In genomic region chr18:12946549-12947354, GRCh38 we compare ENCODE assay signal across 8 cellular contexts. TPM values are rescaled to one million over a fixed set of nuclear protein-coding genes. Genes with fewer than 3 reads are reported as not detected.
DNase-seq lines count a peak whose midpoint lies in the region; ATAC-seq and TF ChIP-seq lines count a peak whose summit lies in the region.

No MANE protein-coding gene starts in this region.

- H3K4me3 Mint-ChIP-seq in CD14-positive monocyte (peak overlapping the region; percentile 89 to 99), nephron progenitor cell (peak overlapping the region; percentile 94)
- peak overlapping the region; percentile 96 for H3K4me3 Mint-ChIP-seq in activated CD4-positive, alpha-beta memory T cell treated with anti-CD3 and anti-CD28 coated beads, Interleukin-2, amount 10 ng/mL, durations not matched to agents 7 days and 5 days

- POLR2A ChIA-PET in activated CD4-positive, alpha-beta memory T cell treated with anti-CD3 and anti-CD28 coated beads, Interleukin-2, amount 10 ng/mL, durations not matched to agents 7 days and 5 days (lab: Charles Lee) = interaction anchor here (1.3 to 6.0 kb wide), 2 partner anchors 44 to 66 kb away, joined by 3 to 68 read pairs; partner anchors contain the start of gene CEP192

- ATAC-seq in GM19395 (IDR thresholded peaks at IDR 0.05; ENCODE audit: unreplicated experiment) (peak; percentile 8), HG02759 (IDR thresholded peaks at IDR 0.05; ENCODE audit: unreplicated experiment) (no peak), GM18867 (IDR thresholded peaks at IDR 0.05; ENCODE audit: unreplicated experiment) (no peak)

- CTCF ChIA-PET in activated CD4-positive, alpha-beta memory T cell treated with anti-CD3 and anti-CD28 coated beads, Interleukin-2, amount 10 ng/mL, durations not matched to agents 7 days and 5 days (lab: Charles Lee) = no interaction called here

- H3K4me1 Mint-ChIP-seq in CD14-positive monocyte (peaks cover 22% of the 10 kb centered on the region), nephron progenitor cell (peaks cover 28% of the 10 kb centered on the region)
- peaks cover 42% of the 10 kb centered on the region for H3K4me1 Mint-ChIP-seq in activated CD4-positive, alpha-beta memory T cell treated with anti-CD3 and anti-CD28 coated beads, Interleukin-2, amount 10 ng/mL, durations not matched to agents 7 days and 5 days

- intact Hi-C loops in CD14-positive monocyte (cut with micrococcal nuclease) = loop anchor here (2.0 to 10.0 kb wide), 5 partner anchors 46 to 781 kb away; partner anchors contain the start of genes PTPN2 (in 2 of the 2), AFG3L2 (in 1 of the 2), CEP192 (in 1 of the 2) and FAM210A (in 1 of the 2)

- H3K27me3 Mint-ChIP-seq in CD14-positive monocyte (ENCODE audit: low read depth in 3 of 3) (peaks cover 0 to 5% (median 0%) of the 10 kb centered on the region in 3 donors), nephron progenitor cell (ENCODE audit: low read depth, poor library complexity) (no peaks in the 10 kb centered on the region)
- no peaks in the 10 kb centered on the region for H3K27me3 Mint-ChIP-seq in activated CD4-positive, alpha-beta memory T cell treated with anti-CD3 and anti-CD28 coated beads, Interleukin-2, amount 10 ng/mL, durations not matched to agents 7 days and 5 days

- no peak for TF ChIP-seq CTCF in CD14-positive monocyte (IDR thresholded peaks at IDR 0.05)
- TF ChIP-seq CTCF in nephron progenitor cell (IDR thresholded peaks at IDR 0.05) = no peak

- H3K36me3 Mint-ChIP-seq in CD14-positive monocyte (peaks cover 2 to 3% of the 10 kb centered on the region in 2 donors), nephron progenitor cell (ENCODE audit: low read depth) (peaks cover 32% of the 10 kb centered on the region)
- peaks cover 16% of the 10 kb centered on the region for H3K36me3 Mint-ChIP-seq in activated CD4-positive, alpha-beta memory T cell treated with anti-CD3 and anti-CD28 coated beads, Interleukin-2, amount 10 ng/mL, durations not matched to agents 7 days and 5 days (ENCODE audit: low read depth)

- H3K27ac Mint-ChIP-seq in CD14-positive monocyte = peak overlapping the region; percentile 95 to 99 (median 99)
- peak overlapping the region; percentile 98 for H3K27ac Mint-ChIP-seq in activated CD4-positive, alpha-beta memory T cell treated with anti-CD3 and anti-CD28 coated beads, Interleukin-2, amount 10 ng/mL, durations not matched to agents 7 days and 5 days
- peak overlapping the region; percentile 99 for H3K27ac Mint-ChIP-seq in nephron progenitor cell

- DNase-seq in CD14-positive monocyte (ENCODE audit: low spot score) (no peak), NCI-H1105 treated with DMSO at 0.1 percent for 48 hours (lab: John Stamatoyannopoulos, UW) (peak; percentile 55), fibroblast of the conjunctiva (ENCODE audit: low read depth) (peak; percentile 80), nephron progenitor cell (peak; percentile 52)
- DNase-seq in activated CD4-positive, alpha-beta memory T cell treated with anti-CD3 and anti-CD28 coated beads, Interleukin-2, amount 10 ng/mL, durations not matched to agents 7 days and 5 days = no peak

- H3K9me3 Mint-ChIP-seq in CD14-positive monocyte (peaks cover 0 to 4% (median 0%) of the 10 kb centered on the region in 7 donors), nephron progenitor cell (peaks cover 28% of the 10 kb centered on the region)
- H3K9me3 Mint-ChIP-seq in activated CD4-positive, alpha-beta memory T cell treated with anti-CD3 and anti-CD28 coated beads, Interleukin-2, amount 10 ng/mL, durations not matched to agents 7 days and 5 days = no peaks in the 10 kb centered on the region

RNA-seq across cellular contexts. Expression of gene SEH1L, which starts 1.1 kb away (rescaled TPM):
- 10 to 100 TPM; 25.9 to 26.9 TPM for polyA plus RNA-seq in CD14-positive monocyte
- 10 to 100 TPM; 36.3 to 41.6 TPM for total RNA-seq in activated CD4-positive, alpha-beta memory T cell treated with anti-CD3 and anti-CD28 coated beads, Interleukin-2, amount 10 ng/mL, durations not matched to agents 7 days and 5 days

RNA-seq across cellular contexts. Expression of gene CEP192, which starts 44.4 kb away (rescaled TPM):
- polyA plus RNA-seq in CD14-positive monocyte = 1 to 10 TPM; 3.0 to 3.7 TPM
- total RNA-seq in activated CD4-positive, alpha-beta memory T cell treated with anti-CD3 and anti-CD28 coated beads, Interleukin-2, amount 10 ng/mL, durations not matched to agents 7 days and 5 days = 10 to 100 TPM; 42.6 to 46.1 TPM

Comparison
In these comparisons a context has a peak if more than half of its experiments do, and no peak if none do; other contexts are left out.
1. DNase-seq: peak in NCI-H1105 treated with DMSO at 0.1 percent for 48 hours (single experiment), fibroblast of the conjunctiva (single experiment) and nephron progenitor cell (single experiment); none in CD14-positive monocyte (single experiment) and activated CD4-positive, alpha-beta memory T cell treated with anti-CD3 and anti-CD28 coated beads, Interleukin-2, amount 10 ng/mL, durations not matched to agents 7 days and 5 days (single experiment).
2. Peak in every context shown above with its lines, with median percentiles within 50 percentile points of each other: H3K27ac Mint-ChIP-seq and H3K4me3 Mint-ChIP-seq.